ENCODE assay signal across 12 cellular contexts in genomic region chr1:159752135-159752580, GRCh38. TPM values are rescaled to one million over a fixed set of nuclear protein-coding genes. Genes with fewer than 3 reads are reported as not detected.
DNase-seq lines count a peak whose midpoint lies in the region; TF ChIP-seq lines count a peak whose summit lies in the region.
"Had no signal": no experiment of that assay in that cellular context is flagged by ENCODE, and none has a peak within 500 bp of the region (broad histone marks: within the 10 kb centered on the region; RNA-seq: fewer than 3 reads in every experiment).

No MANE protein-coding gene starts in this region.

- H3K27ac ChIP-seq in uterus (peak overlapping the region; percentile 42 to 57), Karpas-422 (ENCODE audit: low read length) (no peak overlapping the region)

- H3K4me3 ChIP-seq in fibroblast of mammary gland (ENCODE audit: control insufficient read depth, low read depth, low read length): no peak overlapping the region
- no peak overlapping the region for H3K4me3 ChIP-seq in uterus
- no peak overlapping the region for H3K4me3 ChIP-seq in Karpas-422 (ENCODE audit: low read length)

- no peaks in the 10 kb centered on the region for H3K4me1 ChIP-seq in uterus
- no peaks in the 10 kb centered on the region for H3K4me1 ChIP-seq in Karpas-422 (ENCODE audit: low read length)

- no peaks in the 10 kb centered on the region for H4K20me1 ChIP-seq in Karpas-422 (ENCODE audit: insufficient read depth, low read depth, low read length)

- H3K9me3 ChIP-seq in uterus (no peaks in the 10 kb centered on the region), Karpas-422 (ENCODE audit: low read length) (no peaks in the 10 kb centered on the region)

- TF ChIP-seq POLR2A in uterus (IDR thresholded peaks at IDR 0.05): no peak

- no peak overlapping the region for H3K4me2 ChIP-seq in Karpas-422 (ENCODE audit: low read depth, low read length, poor library complexity, severe bottlenecking)

- H3K27me3 ChIP-seq in uterus: no peaks in the 10 kb centered on the region
- H3K27me3 ChIP-seq in Karpas-422 (ENCODE audit: low read length): no peaks in the 10 kb centered on the region

- H3K9ac ChIP-seq in Karpas-422 (ENCODE audit: low read length): no peak overlapping the region

- no peaks in the 10 kb centered on the region for H3K79me2 ChIP-seq in Karpas-422 (ENCODE audit: low read length)

- peak; percentile 61 for DNase-seq in NCI-H226
- peak; percentile 96 for DNase-seq in fibroblast of mammary gland (ENCODE audit: low read depth)
- peak; percentile 15 for DNase-seq in myocyte (ENCODE audit: low read depth)
- DNase-seq in uterus: peak; percentile 39 to 76
- no peak for DNase-seq in DMS79 treated with DMSO at 0.1 percent for 48 hours (lab: John Stamatoyannopoulos, UW)
- DNase-seq in Karpas-422: no peak
- DNase-seq in T-helper 2 cell: no peak
- DNase-seq: activated CD4-positive, alpha-beta T cell treated with anti-CD3 and anti-CD28 coated beads for 36 hours; H7; NCI-H345; nephron progenitor cell had no signal

- no peak overlapping the region for H2AFZ ChIP-seq in Karpas-422 (ENCODE audit: low read length)

- intact Hi-C loops in uterus (cut with DNase I; ENCODE audit: low total_unique reads): no loop called here

- TF ChIP-seq CTCF in fibroblast of mammary gland (conservative IDR thresholded peaks at IDR 0.05; ENCODE audit: control insufficient read depth, insufficient read depth, low read depth, low read length): no peak
- no peak for TF ChIP-seq CTCF in uterus (IDR thresholded peaks at IDR 0.05)

- no peaks in the 10 kb centered on the region for H3K9me2 ChIP-seq in Karpas-422 (replicated peaks; ENCODE audit: insufficient read depth, low read length)

- H3K36me3 ChIP-seq in uterus (no peaks in the 10 kb centered on the region), Karpas-422 (ENCODE audit: insufficient read depth, low read length) (no peaks in the 10 kb centered on the region)

RNA-seq across cellular contexts. Expression of gene DUSP23, which starts 28.6 kb away (rescaled TPM):
- total RNA-seq in myocyte (14.9 and 26.5 TPM in 2 replicates), uterus (100 to 1,000 TPM in 1 of 4 donors, 10 to 100 TPM in 3; 15.6 to 121 (median 50.8) TPM)
- polyA plus RNA-seq in myocyte (2012): 39.6 TPM
- total RNA-seq in Karpas-422 (2014; rRNA removed; shearing (Covaris generic); ENCODE audit: low replicate concordance): not detected in 2 replicates

RNA-seq across cellular contexts. Expression of gene CRP, which starts 37.8 kb away (rescaled TPM):
- total RNA-seq in myocyte (not detected in 2 replicates), uterus (1 to 10 TPM in 2 of 4 donors, not detected in 2; 1.4 to 2.1 TPM)
- polyA plus RNA-seq in myocyte (2012): not detected
- not detected in 2 replicates for total RNA-seq in Karpas-422 (2014; rRNA removed; shearing (Covaris generic); ENCODE audit: low replicate concordance)
- total RNA-seq: activated CD4-positive, alpha-beta T cell treated with anti-CD3 and anti-CD28 coated beads for 36 hours; Daoy; H7 had no signal

RNA-seq across cellular contexts. Expression of gene FCRL6, which starts 50.0 kb away (rescaled TPM):
- total RNA-seq in myocyte (not detected in 2 replicates), uterus (1 to 10 TPM in 1 of 4 donors, under 1 TPM in 1, not detected in 2; 0.21 to 1.1 TPM)
- 0.06 TPM for polyA plus RNA-seq in myocyte (2012)
- not detected in 2 replicates for total RNA-seq in Karpas-422 (2014; rRNA removed; shearing (Covaris generic); ENCODE audit: low replicate concordance)
- total RNA-seq: activated CD4-positive, alpha-beta T cell treated with anti-CD3 and anti-CD28 coated beads for 36 hours; Daoy; H7 had no signal

Comparison
In these comparisons a context has a peak if more than half of its experiments do, and no peak if none do; other contexts are left out.
1. DNase-seq: peak in NCI-H226 (single experiment), fibroblast of mammary gland (single experiment), myocyte (single experiment) and uterus (2 of 2); none in DMS79 treated with DMSO at 0.1 percent for 48 hours (single experiment), Karpas-422 (single experiment) and T-helper 2 cell (0 of 5).
2. RNA of gene DUSP23, which starts 28.6 kb away (total RNA-seq): 15.6 to 121 TPM in uterus and 14.9 to 26.5 TPM in myocyte; not detected in Karpas-422; every median in the first group is over 10 times any median in the second.